Comparison of ENCODE assay signal across 12 cellular contexts in the genomic region with DNA sequence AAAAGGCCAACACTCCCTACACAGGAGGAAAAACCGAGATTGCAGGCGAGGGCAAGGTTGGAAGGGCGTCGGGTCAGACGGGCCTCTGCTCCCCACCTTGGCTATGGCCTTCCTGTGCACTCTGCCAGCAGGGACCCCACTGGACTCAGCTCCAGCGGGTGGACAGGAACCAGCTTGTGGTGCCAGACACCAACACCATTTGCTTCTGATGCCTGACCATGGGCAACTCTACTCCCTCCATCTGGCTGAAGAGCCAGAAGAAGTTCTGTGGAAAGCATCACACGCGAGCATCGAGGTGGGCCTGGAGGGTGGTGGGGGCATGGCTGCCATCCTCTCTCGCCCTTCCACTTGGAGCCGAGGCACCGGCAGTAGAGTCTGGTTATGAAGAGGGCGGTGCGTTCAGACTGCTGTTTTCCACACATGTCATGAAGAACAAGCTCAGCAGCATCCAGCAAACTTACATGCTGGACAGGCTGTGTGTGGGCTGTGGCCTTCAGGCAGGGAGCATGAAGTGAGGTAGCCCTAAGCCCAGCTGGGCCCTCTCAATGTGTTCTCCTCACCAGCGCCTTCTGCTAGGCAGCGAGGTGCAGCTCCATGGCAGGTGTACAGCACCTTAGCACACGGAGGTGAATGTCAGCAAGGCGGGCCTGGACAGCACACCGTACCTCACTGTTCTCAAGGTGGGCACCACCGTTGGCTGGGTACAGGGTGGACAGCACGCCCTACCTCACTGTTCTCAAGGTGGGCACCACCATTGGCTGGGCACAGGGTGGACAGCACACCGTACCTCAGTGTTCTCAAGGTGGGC. TPM values are rescaled to one million over a fixed set of nuclear protein-coding genes. Genes with fewer than 3 reads are reported as not detected.
A peak's percentile ranks its signal among the peaks of the same experiment; 100 is the strongest.
DNase-seq lines count a peak whose midpoint lies in the region; ATAC-seq, FAIRE-seq and TF ChIP-seq lines count a peak whose summit lies in the region.
"Had no signal": no experiment of that assay in that cellular context is flagged by ENCODE, and none has a peak within 500 bp of the region (broad histone marks: within the 10 kb centered on the region; RNA-seq: fewer than 3 reads in every experiment).

No MANE protein-coding gene starts in this region.

- H4K20me1 ChIP-seq in DND-41 (ENCODE audit: insufficient read depth, low read length): peaks cover 4% of the 10 kb centered on the region; the same call in 1 of the 2 replicates
- H4K20me1 ChIP-seq in GM12878 (ENCODE audit: control insufficient read depth, insufficient read depth): no peaks in the 10 kb centered on the region
- H4K20me1 ChIP-seq: BLaER1 treated with 17β-estradiol and CSF1 and Interleukin-3, amounts not matched to agents 10 nM and 100 nM had no signal

- H4K91ac ChIP-seq in trophoblast cell (ENCODE audit: low read depth, low read length): no peak overlapping the region

- no peak for TF ChIP-seq CTCF in A549 (IDR thresholded peaks at IDR 0.05)
- TF ChIP-seq CTCF in DND-41 (IDR thresholded peaks at IDR 0.05; ENCODE audit: borderline replicate concordance, extremely low read depth, low read length, poor library complexity, severe bottlenecking): no peak
- TF ChIP-seq CTCF in GM12878 (IDR thresholded peaks at IDR 0.05 in 2 of 3, conservative IDR thresholded peaks at IDR 0.05 in 1 of 3; ENCODE audit: control insufficient read depth in 2 of 3, extremely low read depth in 1 of 3, insufficient read depth in 1 of 3, low read depth in 3 of 3, low read length in 3 of 3): no peak

- SMC1A ChIA-PET in GM12878 (lab: Charles Lee; ENCODE audit: uncharacterized antibody, unreplicated experiment): no interaction called here

- RAD21 ChIA-PET in GM12878 (lab: Charles Lee; ENCODE audit: unreplicated experiment): no interaction called here

- no TSS peak for BruUV-seq in GM12878 (replicated peaks; lab: Mats Ljungman, UMichigan)

- no peak for TF ChIP-seq POLR2A in A549 (IDR thresholded peaks at IDR 0.05; ENCODE audit: low read length)
- TF ChIP-seq POLR2A in GM12878 (IDR thresholded peaks at IDR 0.05; ENCODE audit: low read depth, low read length): no peak

- intact Hi-C loops in GM12878 (cut with micrococcal nuclease; ENCODE audit: unreplicated experiment): no loop called here

- H2BK120ac ChIP-seq in trophoblast cell (ENCODE audit: insufficient read depth, low read length, poor library complexity): no peak overlapping the region

- no peak for TF ChIP-seq EP300 in A549 (IDR thresholded peaks at IDR 0.05)
- TF ChIP-seq EP300 in GM12878 (IDR thresholded peaks at IDR 0.05; ENCODE audit: borderline replicate concordance in 1 of 2, control insufficient read depth in 1 of 2, low read depth in 2 of 2, low read length in 2 of 2): no peak

- in situ Hi-C loops in GM12878 (cut with MboI): no loop called here

- H3K14ac ChIP-seq in trophoblast cell (ENCODE audit: low read length): no peak overlapping the region

- DNase-seq in A549 (ENCODE audit: low read depth in 1 of 2, low spot score in 1 of 2) (peak in 1 of 2 experiments; percentile 27), DND-41 (no peak), GM12878 (ENCODE audit: low read depth, low spot score) (no peak), trophoblast cell (no peak), AML-193 (lab: John Stamatoyannopoulos, UW) (no peak), SKM-1 (lab: John Stamatoyannopoulos, UW; ENCODE audit: unreplicated experiment) (no peak)
- DNase-seq: HCEC 1CT, MV-4-11, NCI-H1417 treated with DMSO at 0.1 percent for 48 hours, NCI-H524 treated with DMSO at 0.1 percent for 48 hours had no signal

- no peak overlapping the region for H2AK5ac ChIP-seq in trophoblast cell (ENCODE audit: low read length)

- H3K18ac ChIP-seq in trophoblast cell (ENCODE audit: low read length): no peak overlapping the region

- no peak overlapping the region for H3K4ac ChIP-seq in trophoblast cell (ENCODE audit: low read depth, low read length)

- WGBS in A549 (ENCODE audit: missing lambda C conversion rate): 92% methylated on average over 8 of the region's 22 CpGs
- 93% methylated on average over 19 of the region's 22 CpGs for WGBS in GM12878 (ENCODE audit: insufficient coverage, insufficient replicate concordance, low lambda C conversion rate, missing lambda C conversion rate)
- no CpG with 5 or more reads among the region's 22 CpGs for whole genome bisulfite sequencing in trophoblast cell (ENCODE audit: extremely low coverage, insufficient coverage, insufficient read length)

- H3K79me2 ChIP-seq in DND-41 (ENCODE audit: insufficient read depth, low read length) (no peaks in the 10 kb centered on the region), GM12878 (ENCODE audit: control insufficient read depth, insufficient read depth, low read length) (no peaks in the 10 kb centered on the region), trophoblast cell (ENCODE audit: control insufficient read depth, insufficient read depth, low read length, poor library complexity) (no peaks in the 10 kb centered on the region)

- no peaks in the 10 kb centered on the region for H3K27me3 ChIP-seq in DND-41 (ENCODE audit: insufficient read depth, low read length, poor library complexity)
- H3K27me3 ChIP-seq in GM12878 (replicated peaks in 1 of 2; ENCODE audit: control insufficient read depth in 2 of 2, insufficient read depth in 2 of 2, low read length in 1 of 2): no peaks in the 10 kb centered on the region
- no peaks in the 10 kb centered on the region for H3K27me3 ChIP-seq in trophoblast cell (ENCODE audit: insufficient read depth, low read length)

- TF ChIP-seq RAD21 in A549 (conservative IDR thresholded peaks at IDR 0.05 in 1 of 2, IDR thresholded peaks at IDR 0.05 in 1 of 2) (no peak), GM12878 (IDR thresholded peaks at IDR 0.05; ENCODE audit: insufficient read depth, low read depth, low read length) (no peak)

- H3K9me3 ChIP-seq in A549: peaks cover 24% of the 10 kb centered on the region
- no peaks in the 10 kb centered on the region for H3K9me3 ChIP-seq in DND-41 (ENCODE audit: insufficient read depth, low read length, severe bottlenecking)
- H3K9me3 ChIP-seq in GM12878 (replicated peaks; ENCODE audit: control insufficient read depth, insufficient read depth, low read length): no peaks in the 10 kb centered on the region; the same call in 2 of the 3 replicates
- peaks cover 2% of the 10 kb centered on the region for H3K9me3 ChIP-seq in trophoblast cell (ENCODE audit: insufficient read depth, low read depth, low read length)

- no peak overlapping the region for H2BK12ac ChIP-seq in trophoblast cell (ENCODE audit: low read length)

- H3K36me3 ChIP-seq in DND-41 (ENCODE audit: insufficient read depth, low read length): no peaks in the 10 kb centered on the region
- no peaks in the 10 kb centered on the region for H3K36me3 ChIP-seq in GM12878 (ENCODE audit: control insufficient read depth in 2 of 2, insufficient read depth in 2 of 2, low read length in 1 of 2)
- H3K36me3 ChIP-seq in trophoblast cell (ENCODE audit: control insufficient read depth in 1 of 2, insufficient read depth in 2 of 2, low read length in 2 of 2): peaks cover 0 to 2% of the 10 kb centered on the region in 2 experiments
- H3K36me3 ChIP-seq: BLaER1 treated with 17β-estradiol and CSF1 and Interleukin-3, amounts not matched to agents 10 nM and 100 nM had no signal

- CTCF ChIA-PET in A549 (lab: Yijun Ruan, JAX) (no interaction called here), GM12878 (lab: Yijun Ruan, JAX) (interaction anchor here (0.5 kb wide), 1 partner anchor 60 kb away, joined by 3 read pairs; no protein-coding TSS in a partner anchor)

- H3K4me2 ChIP-seq in A549: no peak overlapping the region
- H3K4me2 ChIP-seq in DND-41 (ENCODE audit: insufficient read depth, low read length): no peak overlapping the region
- H3K4me2 ChIP-seq in GM12878 (ENCODE audit: control insufficient read depth, insufficient read depth): no peak overlapping the region
- no peak overlapping the region for H3K4me2 ChIP-seq in trophoblast cell (ENCODE audit: low read length)
- H3K4me2 ChIP-seq: BLaER1 treated with 17β-estradiol and CSF1 and Interleukin-3, amounts not matched to agents 10 nM and 100 nM had no signal

- H2BK5ac ChIP-seq in trophoblast cell (ENCODE audit: low read depth, low read length, poor library complexity): no peak overlapping the region

- H3K4me3 ChIP-seq in A549 (no peak overlapping the region), DND-41 (ENCODE audit: low read depth in 1 of 2, low read length in 2 of 2) (no peak overlapping the region), GM12878 (no peak overlapping the region), trophoblast cell (ENCODE audit: low read depth, low read length) (peak overlapping the region; percentile 27)
- H3K4me3 ChIP-seq: BLaER1 treated with 17β-estradiol and CSF1 and Interleukin-3, amounts not matched to agents 10 nM and 100 nM had no signal

- FAIRE-seq in A549 (lab: Jason Lieb, UNC) (no peak), GM12878 (lab: Jason Lieb, UNC) (no peak)

- no peak overlapping the region for H3K23ac ChIP-seq in trophoblast cell (ENCODE audit: low read length)

- no peak overlapping the region for H4K12ac ChIP-seq in trophoblast cell (ENCODE audit: low read depth, low read length)

- POLR2A ChIA-PET in A549 (lab: Yijun Ruan, JAX): no interaction called here
- POLR2A ChIA-PET in GM12878 (lab: Charles Lee): no interaction called here

- no peak overlapping the region for H2AFZ ChIP-seq in DND-41 (ENCODE audit: low read depth, low read length)
- no peak overlapping the region for H2AFZ ChIP-seq in GM12878 (ENCODE audit: control insufficient read depth, low read depth, low read length)
- no peak overlapping the region for H2AFZ ChIP-seq in trophoblast cell (ENCODE audit: insufficient read depth, low read length, poor library complexity)

- H3K4me1 ChIP-seq in A549 (no peaks in the 10 kb centered on the region), DND-41 (ENCODE audit: insufficient read depth, low read length) (no peaks in the 10 kb centered on the region), GM12878 (ENCODE audit: control insufficient read depth, insufficient read depth, low read length) (no peaks in the 10 kb centered on the region), trophoblast cell (ENCODE audit: control insufficient read depth in 1 of 2, insufficient read depth in 2 of 2, low read length in 2 of 2) (no peaks in the 10 kb centered on the region)
- H3K4me1 ChIP-seq: BLaER1 treated with 17β-estradiol and CSF1 and Interleukin-3, amounts not matched to agents 10 nM and 100 nM had no signal

- H3K27ac ChIP-seq in A549 (no peak overlapping the region), DND-41 (ENCODE audit: low read length) (no peak overlapping the region), GM12878 (ENCODE audit: control insufficient read depth, insufficient read depth) (no peak overlapping the region), trophoblast cell (ENCODE audit: low read depth, low read length) (no peak overlapping the region)
- H3K27ac ChIP-seq: BLaER1 treated with 17β-estradiol and CSF1 and Interleukin-3, amounts not matched to agents 10 nM and 100 nM had no signal

- no peak overlapping the region for H4K8ac ChIP-seq in trophoblast cell (ENCODE audit: low read depth, low read length)

- H3K79me1 ChIP-seq in trophoblast cell (ENCODE audit: low read length): no peaks in the 10 kb centered on the region

- ATAC-seq in A549 (peak; percentile 66), DND-41 (ENCODE audit: insufficient read depth, low read depth) (peak; percentile 11; the same call in 1 of the 3 replicates), GM12878 (peak; percentile 38), HG02973 (IDR thresholded peaks at IDR 0.05; ENCODE audit: unreplicated experiment) (no peak)

- H3K9ac ChIP-seq in DND-41 (ENCODE audit: low read depth, low read length) (no peak overlapping the region), GM12878 (ENCODE audit: control insufficient read depth, insufficient read depth, low read length) (no peak overlapping the region), trophoblast cell (ENCODE audit: low read length) (no peak overlapping the region)
- H3K9ac ChIP-seq: BLaER1 treated with 17β-estradiol and CSF1 and Interleukin-3, amounts not matched to agents 10 nM and 100 nM had no signal

RNA-seq across cellular contexts. Expression of a gene that starts 15.6 kb away (rescaled TPM):
- polyA plus RNA-seq in A549 (2011; rRNA removed) (5.3 and 5.4 TPM in 2 replicates), A549 (2017; fragmentation: RNase III; extraction: RNeasy Plus Mini Kit Qiagen cat#74134 plus additional on column Dnase treatment) (3.6 to 3.7 TPM (median 3.6 TPM) in 3 replicates), GM12878 (2011; rRNA removed) (4.8 and 7.1 TPM in 2 replicates), GM12878 (2014; fragmentation: Illumina TruSeq; extraction: Trizol) (8.0 and 9.3 TPM in 2 replicates), GM12878 (2014; fragmentation: Nextera tagmentation; extraction: Ambion mirVana) (1 to 10 TPM; 5.2 to 5.6 TPM), GM12878 (2014; rRNA removed) (3.5 and 6.5 TPM in 2 replicates), GM12878 (2016; fragmentation: Nextera tagmentation; extraction: Ambion mirVana) (1 to 10 TPM; 4.9 to 5.1 TPM)
- polyA plus RNA-seq in A549 (2012; cell fraction: cytosol; rRNA removed): 1.6 and 1.7 TPM in 2 replicates
- 2.2 and 2.3 TPM in 2 replicates for polyA plus RNA-seq in A549 (2012; cell fraction: nucleus; rRNA removed)
- 3.4 and 4.3 TPM in 2 replicates for polyA minus RNA-seq in A549 (2011; rRNA and poly(A)+ RNA removed)
- total RNA-seq in GM12878 (2013; cell fraction: nucleolus; rRNA removed): 15.3 and 18.1 TPM in 2 replicates
- total RNA-seq in GM12878 (2014; rRNA removed) (9.5 and 10.7 TPM in 2 replicates), GM12878 (2014; rRNA removed; fragmentation: Illumina TruSeq; extraction: Trizol) (10.9 and 11.1 TPM in 2 replicates), GM12878 (2021) (5.8 and 5.9 TPM in 2 replicates)
- polyA plus RNA-seq in GM12878 (2011; ENCODE audit: low read depth): 4.9 TPM
- 2.6 and 3.2 TPM in 2 replicates for polyA plus RNA-seq in GM12878 (2011; cell fraction: cytosol; rRNA removed)
- 2.2 and 2.6 TPM in 2 replicates for polyA plus RNA-seq in GM12878 (2011; cell fraction: nucleus; rRNA removed)
- polyA plus RNA-seq in GM12878 (2012): 4.3 and 5.4 TPM in 2 replicates
- 4.1 and 7.2 TPM in 2 replicates for polyA minus RNA-seq in GM12878 (2011; rRNA and poly(A)+ RNA removed)
- 2.1 and 2.5 TPM in 2 replicates for polyA minus RNA-seq in GM12878 (2011; cell fraction: cytosol; rRNA and poly(A)+ RNA removed)
- polyA minus RNA-seq in GM12878 (2011; cell fraction: nucleus; rRNA and poly(A)+ RNA removed): 4.4 and 7.1 TPM in 2 replicates
- polyA plus RNA-seq in trophoblast cell (2013): 7.1 and 7.2 TPM in 2 replicates

RNA-seq across cellular contexts. Expression of a gene that starts 41.2 kb away (rescaled TPM):
- 3.5 and 4.3 TPM in 2 replicates for polyA plus RNA-seq in A549 (2011; rRNA removed)
- 0.85 and 1.0 TPM in 2 replicates for polyA plus RNA-seq in A549 (2012; cell fraction: cytosol; rRNA removed)
- polyA plus RNA-seq in A549 (2012; cell fraction: nucleus; rRNA removed): 0.36 and 0.54 TPM in 2 replicates
- 2.9 to 3.3 TPM (median 3.0 TPM) in 3 replicates for polyA plus RNA-seq in A549 (2017; fragmentation: RNase III; extraction: RNeasy Plus Mini Kit Qiagen cat#74134 plus additional on column Dnase treatment)
- 1.1 and 1.2 TPM in 2 replicates for polyA minus RNA-seq in A549 (2011; rRNA and poly(A)+ RNA removed)
- total RNA-seq in GM12878 (2013; cell fraction: nucleolus; rRNA removed): 7.0 and 8.7 TPM in 2 replicates
- 4.9 TPM in 2 replicates for total RNA-seq in GM12878 (2014; rRNA removed)
- total RNA-seq in GM12878 (2014; rRNA removed; fragmentation: Illumina TruSeq; extraction: Trizol): 6.0 and 6.5 TPM in 2 replicates
- total RNA-seq in GM12878 (2021): 2.0 and 3.0 TPM in 2 replicates
- 1.3 TPM for polyA plus RNA-seq in GM12878 (2011; ENCODE audit: low read depth)
- 3.7 and 6.6 TPM in 2 replicates for polyA plus RNA-seq in GM12878 (2011; rRNA removed)
- 1.2 and 1.5 TPM in 2 replicates for polyA plus RNA-seq in GM12878 (2011; cell fraction: cytosol; rRNA removed)
- 1.4 and 1.8 TPM in 2 replicates for polyA plus RNA-seq in GM12878 (2011; cell fraction: nucleus; rRNA removed)
- polyA plus RNA-seq in GM12878 (2012): 2.7 and 3.3 TPM in 2 replicates
- polyA plus RNA-seq in GM12878 (2014; fragmentation: Illumina TruSeq; extraction: Trizol): 5.2 and 6.7 TPM in 2 replicates
- polyA plus RNA-seq in GM12878 (2014; fragmentation: Nextera tagmentation; extraction: Ambion mirVana): 1 to 10 TPM; 5.3 to 7.4 TPM
- polyA plus RNA-seq in GM12878 (2014; rRNA removed): 2.2 and 3.2 TPM in 2 replicates
- polyA plus RNA-seq in GM12878 (2016; fragmentation: Nextera tagmentation; extraction: Ambion mirVana): 1 to 10 TPM; 7.9 to 9.0 TPM
- 2.3 and 3.0 TPM in 2 replicates for polyA minus RNA-seq in GM12878 (2011; rRNA and poly(A)+ RNA removed)
- 1.1 and 1.3 TPM in 2 replicates for polyA minus RNA-seq in GM12878 (2011; cell fraction: cytosol; rRNA and poly(A)+ RNA removed)
- 0.97 and 2.2 TPM in 2 replicates for polyA minus RNA-seq in GM12878 (2011; cell fraction: nucleus; rRNA and poly(A)+ RNA removed)
- polyA plus RNA-seq in trophoblast cell (2013): 4.7 and 5.0 TPM in 2 replicates

RNA-seq across cellular contexts. Expression of a gene that starts 52.0 kb away (rescaled TPM):
- polyA plus RNA-seq in A549 (2011; rRNA removed) (6.4 and 6.5 TPM in 2 replicates), A549 (2017; fragmentation: RNase III; extraction: RNeasy Plus Mini Kit Qiagen cat#74134 plus additional on column Dnase treatment) (4.4 to 5.5 TPM (median 5.3 TPM) in 3 replicates), GM12878 (2011; rRNA removed) (13.2 and 19.7 TPM in 2 replicates), GM12878 (2014; fragmentation: Illumina TruSeq; extraction: Trizol) (14.1 and 15.1 TPM in 2 replicates), GM12878 (2014; fragmentation: Nextera tagmentation; extraction: Ambion mirVana) (1 to 10 TPM; 6.8 to 7.3 TPM), GM12878 (2014; rRNA removed) (6.7 and 7.7 TPM in 2 replicates), GM12878 (2016; fragmentation: Nextera tagmentation; extraction: Ambion mirVana) (10 to 100 TPM; 11.4 to 11.8 TPM)
- 2.8 and 3.2 TPM in 2 replicates for polyA plus RNA-seq in A549 (2012; cell fraction: cytosol; rRNA removed)
- 3.1 and 4.6 TPM in 2 replicates for polyA plus RNA-seq in A549 (2012; cell fraction: nucleus; rRNA removed)
- 15.0 and 15.1 TPM in 2 replicates for polyA minus RNA-seq in A549 (2011; rRNA and poly(A)+ RNA removed)
- total RNA-seq in GM12878 (2013; cell fraction: nucleolus; rRNA removed): 57.7 and 58.8 TPM in 2 replicates
- total RNA-seq in GM12878 (2014; rRNA removed) (27.5 and 32.9 TPM in 2 replicates), GM12878 (2014; rRNA removed; fragmentation: Illumina TruSeq; extraction: Trizol) (37.5 and 38.5 TPM in 2 replicates), GM12878 (2021) (24.4 and 25.8 TPM in 2 replicates)
- 3.5 TPM for polyA plus RNA-seq in GM12878 (2011; ENCODE audit: low read depth)
- 7.0 and 7.5 TPM in 2 replicates for polyA plus RNA-seq in GM12878 (2011; cell fraction: cytosol; rRNA removed)
- polyA plus RNA-seq in GM12878 (2011; cell fraction: nucleus; rRNA removed): 9.6 and 12.6 TPM in 2 replicates
- 4.4 and 5.4 TPM in 2 replicates for polyA plus RNA-seq in GM12878 (2012)
- polyA minus RNA-seq in GM12878 (2011; rRNA and poly(A)+ RNA removed): 59.9 and 85.9 TPM in 2 replicates
- 25.0 and 35.7 TPM in 2 replicates for polyA minus RNA-seq in GM12878 (2011; cell fraction: cytosol; rRNA and poly(A)+ RNA removed)
- polyA minus RNA-seq in GM12878 (2011; cell fraction: nucleus; rRNA and poly(A)+ RNA removed): 16.2 and 25.0 TPM in 2 replicates
- polyA plus RNA-seq in trophoblast cell (2013): 23.5 and 23.8 TPM in 2 replicates
